ENCODE assay signal across 2 cellular contexts in genomic region chr19:32832825-32833224, GRCh38. TPM values are rescaled to one million over a fixed set of nuclear protein-coding genes. Genes with fewer than 3 reads are reported as not detected.
"Had no signal": no experiment of that assay in that cellular context is flagged by ENCODE, and none has a peak within 500 bp of the region (broad histone marks: within the 10 kb centered on the region; RNA-seq: fewer than 3 reads in every experiment).

No MANE protein-coding gene starts in this region.

RNA-seq across cellular contexts. Expression of gene SLC7A9, which starts 36.7 kb away (rescaled TPM):
- total RNA-seq: ascending aorta, cardiac septum had no signal
